Comparison of ENCODE assay signal across 26 cellular contexts in the genomic region with DNA sequence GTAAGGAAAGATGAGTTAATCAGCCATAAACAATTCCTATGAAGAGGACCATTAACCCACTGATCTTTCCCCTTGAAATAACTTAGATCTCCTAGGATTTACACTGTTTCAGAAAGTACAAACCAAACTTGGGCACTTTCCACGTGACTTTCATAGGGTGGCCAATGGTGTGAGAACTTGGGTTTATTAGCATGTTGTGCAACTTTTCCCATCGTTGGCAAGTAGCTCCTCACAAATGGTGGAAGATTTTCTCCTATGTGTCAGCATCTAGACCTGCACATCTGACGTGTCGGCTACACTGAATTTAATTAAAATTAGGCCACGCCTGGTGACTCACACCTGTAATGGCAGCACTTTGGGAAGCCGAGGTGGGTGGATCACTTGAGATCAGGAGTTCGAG.
DNase-seq lines count a peak whose midpoint lies in the region; FAIRE-seq and TF ChIP-seq lines count a peak whose summit lies in the region.
"Had no signal": no experiment of that assay in that cellular context is flagged by ENCODE, and none has a peak within 500 bp of the region (broad histone marks: within the 10 kb centered on the region; RNA-seq: fewer than 3 reads in every experiment).

No MANE protein-coding gene starts in this region.

- no peaks in the 10 kb centered on the region for H3K79me2 ChIP-seq in astrocyte (ENCODE audit: insufficient read depth, low read length)

- H3K36me3 ChIP-seq in astrocyte (ENCODE audit: insufficient read depth, low read length) (peaks cover 11% of the 10 kb centered on the region), mesenchymal stem cell (ENCODE audit: control insufficient read depth in 1 of 2, insufficient read depth in 2 of 2, low read depth in 1 of 2, low read length in 2 of 2) (peaks cover 9 to 41% of the 10 kb centered on the region in 2 experiments)
- H3K36me3 ChIP-seq: BE2C, SJCRH30 had no signal

- H3K4me2 ChIP-seq in astrocyte (ENCODE audit: low read length): no peak overlapping the region
- no peak overlapping the region for H3K4me2 ChIP-seq in mesenchymal stem cell (ENCODE audit: low read length, poor library complexity, severe bottlenecking)
- H3K4me2 ChIP-seq: PC-9 had no signal

- peaks cover 5% of the 10 kb centered on the region for H3K36me3 Mint-ChIP-seq in astrocyte (ENCODE audit: low read depth, unreplicated experiment)

- no peaks in the 10 kb centered on the region for H3K4me1 ChIP-seq in astrocyte (ENCODE audit: insufficient read depth, low read length)
- no peaks in the 10 kb centered on the region for H3K4me1 ChIP-seq in mesenchymal stem cell (ENCODE audit: control insufficient read depth, insufficient read depth, low read depth, low read length)
- H3K4me1 ChIP-seq: BE2C, SJCRH30 had no signal

- no peaks in the 10 kb centered on the region for H3K9me3 Mint-ChIP-seq in astrocyte (ENCODE audit: unreplicated experiment)
- H3K9me3 Mint-ChIP-seq: CD14-positive monocyte; CD8-positive, alpha-beta memory T cell had no signal

- H3K4me1 Mint-ChIP-seq in astrocyte (ENCODE audit: low read depth, unreplicated experiment): peaks cover 3% of the 10 kb centered on the region
- H3K4me1 Mint-ChIP-seq: CD14-positive monocyte; CD8-positive, alpha-beta memory T cell had no signal

- H4K8ac ChIP-seq in mesenchymal stem cell (ENCODE audit: low read length): no peak overlapping the region

- no peak overlapping the region for H3K4me3 Mint-ChIP-seq in astrocyte (ENCODE audit: unreplicated experiment)
- H3K4me3 Mint-ChIP-seq: CD14-positive monocyte; CD8-positive, alpha-beta memory T cell had no signal

- no peak overlapping the region for H2BK12ac ChIP-seq in mesenchymal stem cell (ENCODE audit: low read length in 2 of 2)

- H3K9me3 ChIP-seq in astrocyte (ENCODE audit: insufficient read depth, low read depth, low read length): no peaks in the 10 kb centered on the region
- H3K9me3 ChIP-seq in mesenchymal stem cell (ENCODE audit: control insufficient read depth, low read length): no peaks in the 10 kb centered on the region
- H3K9me3 ChIP-seq: BE2C, SJCRH30 had no signal

- in situ Hi-C loops in ACHN (cut with HindIII; ENCODE audit: low pct_ligation_motif_present, low pct_unique_long_range_greater_than_20kb, low sequenced_read_pairs): no loop called here

- 90% methylated on average over 6 of the region's 7 CpGs for WGBS in mesenchymal stem cell

- H3K27me3 Mint-ChIP-seq in astrocyte (ENCODE audit: low read depth, unreplicated experiment): no peaks in the 10 kb centered on the region
- H3K27me3 Mint-ChIP-seq: CD8-positive, alpha-beta memory T cell had no signal

- DNase-seq in AG10803 (ENCODE audit: low read depth) (peak; percentile 14), astrocyte (ENCODE audit: low read depth) (peak; percentile 16), epithelial cell of prostate (ENCODE audit: low read depth, low spot score) (no peak), mesenchymal stem cell (peak; percentile 22), midbrain (lab: John Stamatoyannopoulos, UW) (no peak), NK-92 (lab: John Stamatoyannopoulos, UW; ENCODE audit: unreplicated experiment) (no peak), Ammon's horn (ENCODE audit: low spot score) (no peak), ACHN (no peak)
- DNase-seq: BE2C; CD8-positive, alpha-beta memory T cell; DMS 273 treated with DMSO at 0.1 percent for 48 hours; DMS79; H7; Kasumi-1; MV-4-11; NCI-H1105; NCI-H1436 treated with DMSO at 0.1 percent for 48 hours; NCI-H187 treated with DMSO at 0.1 percent for 48 hours; NCI-H2171 treated with DMSO at 0.1 percent for 48 hours; NCI-H524; NCI-H774; NK-92 treated with Interleukin-12 subunit alpha and Interleukin-12 subunit beta, amount 100 ng/mL, for 24 hours; PC-9; SJCRH30 had no signal

- no peak overlapping the region for H3K4ac ChIP-seq in mesenchymal stem cell (ENCODE audit: low read depth in 1 of 2, low read length in 2 of 2)

- no peak overlapping the region for H2AK5ac ChIP-seq in mesenchymal stem cell (ENCODE audit: low read length, severe bottlenecking)

- H3K4me3 ChIP-seq in AG10803 (ENCODE audit: low read length) (no peak overlapping the region), astrocyte (ENCODE audit: insufficient read depth, low read depth, low read length) (no peak overlapping the region), mesenchymal stem cell (ENCODE audit: insufficient read depth in 1 of 2, low read depth in 1 of 2, low read length in 2 of 2) (no peak overlapping the region)
- H3K4me3 ChIP-seq: PC-9, SJCRH30 had no signal

- TF ChIP-seq CTCF in AG10803 (conservative IDR thresholded peaks at IDR 0.05; ENCODE audit: low read length): no peak
- TF ChIP-seq CTCF in astrocyte (IDR thresholded peaks at IDR 0.05; ENCODE audit: insufficient read depth, low read depth, low read length): no peak

- H4K91ac ChIP-seq in mesenchymal stem cell (ENCODE audit: low read length): no peak overlapping the region

- no peak overlapping the region for H2BK5ac ChIP-seq in mesenchymal stem cell (ENCODE audit: low read depth, low read length, poor library complexity, severe bottlenecking)

- H3K27me3 ChIP-seq in astrocyte (ENCODE audit: insufficient read depth, low read length) (no peaks in the 10 kb centered on the region), mesenchymal stem cell (ENCODE audit: control insufficient read depth in 1 of 2, insufficient read depth in 1 of 2, low read length in 2 of 2) (no peaks in the 10 kb centered on the region)
- H3K27me3 ChIP-seq: BE2C, SJCRH30 had no signal

- peaks cover 9% of the 10 kb centered on the region for H3K79me1 ChIP-seq in mesenchymal stem cell (replicated peaks; ENCODE audit: low read length, poor library complexity, severe bottlenecking)

- H2BK120ac ChIP-seq in mesenchymal stem cell (ENCODE audit: low read depth, low read length): no peak overlapping the region

- no peak overlapping the region for H2BK15ac ChIP-seq in mesenchymal stem cell (ENCODE audit: low read depth, poor library complexity, severe bottlenecking)

- H2AFZ ChIP-seq in astrocyte (ENCODE audit: low read depth, low read length) (no peak overlapping the region), mesenchymal stem cell (ENCODE audit: low read depth, low read length) (no peak overlapping the region)
- H2AFZ ChIP-seq: PC-9 had no signal

- H3K18ac ChIP-seq in mesenchymal stem cell (ENCODE audit: low read depth in 1 of 2, low read length in 2 of 2): no peak overlapping the region

- no peak overlapping the region for H3K23ac ChIP-seq in mesenchymal stem cell (ENCODE audit: low read length in 2 of 2)

- FAIRE-seq in astrocyte (lab: Jason Lieb, UNC): no peak
- FAIRE-seq: A204.1 had no signal

- H4K20me1 ChIP-seq in astrocyte (ENCODE audit: insufficient read depth, low read length): no peaks in the 10 kb centered on the region

- no peak overlapping the region for H3K14ac ChIP-seq in mesenchymal stem cell (ENCODE audit: low read length in 2 of 2)

- H3K27ac Mint-ChIP-seq in astrocyte (ENCODE audit: unreplicated experiment): no peak overlapping the region
- H3K27ac Mint-ChIP-seq: CD14-positive monocyte; CD8-positive, alpha-beta memory T cell had no signal

- no peak overlapping the region for H3K9ac ChIP-seq in astrocyte (ENCODE audit: low read length)
- no peak overlapping the region for H3K9ac ChIP-seq in mesenchymal stem cell (ENCODE audit: low read length)

- H3K27ac ChIP-seq in astrocyte (ENCODE audit: low read depth, low read length) (no peak overlapping the region), epithelial cell of prostate (peak overlapping the region; percentile 2), mesenchymal stem cell (ENCODE audit: low read length, poor library complexity, severe bottlenecking) (no peak overlapping the region)
- H3K27ac ChIP-seq: PC-9, SJCRH30 had no signal

Comparison
In these comparisons a context has a peak if more than half of its experiments do, and no peak if none do; other contexts are left out.
1. DNase-seq: peak in AG10803 (single experiment), astrocyte (single experiment) and mesenchymal stem cell (single experiment); none in epithelial cell of prostate (single experiment), midbrain (single experiment), NK-92 (single experiment), Ammon's horn (single experiment) and ACHN (single experiment).